Comparison of ENCODE assay signal across 19 cellular contexts in the genomic region with DNA sequence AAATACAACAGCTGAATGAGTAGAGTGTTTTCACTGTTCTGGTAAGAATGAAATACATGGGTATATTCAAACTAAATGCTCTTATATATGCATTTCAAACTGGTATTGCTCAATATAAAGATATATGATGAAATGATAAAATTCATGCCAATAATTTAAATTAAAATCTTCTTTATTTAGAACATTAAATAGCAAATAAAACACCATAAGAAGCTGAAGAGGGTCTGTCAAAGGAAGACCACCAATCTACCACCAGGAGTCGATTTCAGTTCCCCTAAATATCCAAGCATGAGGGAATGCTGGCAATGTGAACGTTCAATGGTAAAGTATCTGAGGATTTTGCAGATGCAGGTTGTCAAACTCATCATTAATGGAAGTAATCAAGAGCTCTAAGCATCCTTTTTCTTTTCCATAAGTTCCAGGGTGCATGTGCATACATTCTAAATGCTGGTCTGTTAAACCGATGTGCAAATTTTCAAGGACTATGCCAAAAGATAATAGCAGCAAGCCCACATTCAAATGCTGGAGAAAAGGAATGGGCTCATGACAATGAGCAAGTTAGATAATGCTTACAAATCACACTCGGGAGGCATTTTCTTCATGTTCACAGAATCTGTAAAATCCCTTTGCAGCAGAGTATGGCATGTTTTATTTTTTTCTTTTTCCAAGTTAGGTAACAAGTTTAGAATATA.
DNase-seq lines count a peak whose midpoint lies in the region; ATAC-seq, FAIRE-seq and TF ChIP-seq lines count a peak whose summit lies in the region.
"Had no signal": no experiment of that assay in that cellular context is flagged by ENCODE, and none has a peak within 500 bp of the region (broad histone marks: within the 10 kb centered on the region; RNA-seq: fewer than 3 reads in every experiment).

No MANE protein-coding gene starts in this region.

- H3K36me3 Mint-ChIP-seq in activated naive CD4-positive, alpha-beta T cell treated with anti-CD3 and anti-CD28 coated beads, Interleukin-2, amount 50 U/mL, for 24 hours = no peaks in the 10 kb centered on the region

- H4K20me1 ChIP-seq in PC-9 (ENCODE audit: insufficient read depth) = no peaks in the 10 kb centered on the region

- H3K4ac ChIP-seq in mesenchymal stem cell (ENCODE audit: low read depth in 1 of 2, low read length in 2 of 2) = no peak overlapping the region

- H3K4me3 Mint-ChIP-seq in activated naive CD4-positive, alpha-beta T cell treated with anti-CD3 and anti-CD28 coated beads, Interleukin-2, amount 50 U/mL, for 24 hours = no peak overlapping the region

- ATAC-seq in GM19328 (IDR thresholded peaks at IDR 0.05; ENCODE audit: unreplicated experiment) = no peak
- ATAC-seq: Right ventricle myocardium inferior had no signal

- CTCF ChIA-PET in PC-9 (lab: Charles Lee) = interaction anchor here (0.7 kb wide), 1 partner anchor 114 kb away, joined by 7 read pairs; no protein-coding TSS in a partner anchor

- POLR2A ChIA-PET in PC-9 (lab: Charles Lee; ENCODE audit: unreplicated experiment) = interaction anchor here (0.7 to 1.1 kb wide), 3 partner anchors 88 to 149 kb away, joined by 3 to 14 read pairs (median 5); no protein-coding TSS in a partner anchor

- H2BK120ac ChIP-seq in mesenchymal stem cell (ENCODE audit: low read depth, low read length) = no peak overlapping the region

- no peak overlapping the region for H2AK5ac ChIP-seq in mesenchymal stem cell (ENCODE audit: low read length, severe bottlenecking)

- H3K23ac ChIP-seq in mesenchymal stem cell (ENCODE audit: low read length in 2 of 2) = no peak overlapping the region

- no peak overlapping the region for H2AFZ ChIP-seq in PC-9
- no peak overlapping the region for H2AFZ ChIP-seq in mesenchymal stem cell (ENCODE audit: low read depth, low read length)

- no TSS peak for BruUV-seq in PC-9 (replicated peaks; lab: Mats Ljungman, UMichigan)

- no peak overlapping the region for H2BK12ac ChIP-seq in mesenchymal stem cell (ENCODE audit: low read length in 2 of 2)

- H2BK5ac ChIP-seq in mesenchymal stem cell (ENCODE audit: low read depth, low read length, poor library complexity, severe bottlenecking) = no peak overlapping the region

- H3K79me2 ChIP-seq in PC-9 (ENCODE audit: low read depth) = no peaks in the 10 kb centered on the region

- no peaks in the 10 kb centered on the region for H3K27me3 ChIP-seq in PC-9 (ENCODE audit: insufficient read depth, low read depth)
- H3K27me3 ChIP-seq in mesenchymal stem cell (ENCODE audit: control insufficient read depth in 1 of 2, insufficient read depth in 1 of 2, low read length in 2 of 2) = no peaks in the 10 kb centered on the region

- H3K4me1 ChIP-seq in PC-9 (replicated peaks; ENCODE audit: insufficient read depth) = peaks cover 88% of the 10 kb centered on the region
- H3K4me1 ChIP-seq in mesenchymal stem cell (ENCODE audit: control insufficient read depth, insufficient read depth, low read depth, low read length) = peaks cover 11% of the 10 kb centered on the region

- H2BK15ac ChIP-seq in mesenchymal stem cell (ENCODE audit: low read depth, poor library complexity, severe bottlenecking) = no peak overlapping the region

- H4K91ac ChIP-seq in mesenchymal stem cell (ENCODE audit: low read length) = no peak overlapping the region

- H3K4me2 ChIP-seq in PC-9 (peak overlapping the region; percentile 68), mesenchymal stem cell (ENCODE audit: low read length, poor library complexity, severe bottlenecking) (no peak overlapping the region)

- H3K36me3 ChIP-seq in PC-9 (ENCODE audit: low read depth) = no peaks in the 10 kb centered on the region
- no peaks in the 10 kb centered on the region for H3K36me3 ChIP-seq in mesenchymal stem cell (ENCODE audit: control insufficient read depth in 1 of 2, insufficient read depth in 2 of 2, low read depth in 1 of 2, low read length in 2 of 2)

- intact Hi-C loops in PC-9 (cut with micrococcal nuclease; ENCODE audit: unreplicated experiment) = loop anchor here (5.0 kb wide), 1 partner anchor 351 kb away; no protein-coding TSS in a partner anchor

- no peak overlapping the region for H3K4me3 ChIP-seq in PC-9
- no peak overlapping the region for H3K4me3 ChIP-seq in mesenchymal stem cell (ENCODE audit: insufficient read depth in 1 of 2, low read depth in 1 of 2, low read length in 2 of 2)
- H3K4me3 ChIP-seq: SK-N-MC had no signal

- no peaks in the 10 kb centered on the region for H3K9me3 Mint-ChIP-seq in activated naive CD4-positive, alpha-beta T cell treated with anti-CD3 and anti-CD28 coated beads, Interleukin-2, amount 50 U/mL, for 24 hours

- no peak for DNase-seq in activated naive CD4-positive, alpha-beta T cell (lab: John Stamatoyannopoulos, UW)
- no peak for DNase-seq in PC-9
- DNase-seq in mesenchymal stem cell = no peak
- DNase-seq in NCI-H1092 (lab: John Stamatoyannopoulos, UW) = no peak
- no peak for DNase-seq in NCI-H146 (lab: John Stamatoyannopoulos, UW)
- DNase-seq: 8988T, DMS79 treated with DMSO at 0.1 percent for 48 hours, KBM-7, NCI-H1048, NCI-H1694, NCI-H2107, NCI-H526, OCI-M1 had no signal

- peak overlapping the region; percentile 83 for H3K27ac ChIP-seq in PC-9
- peak overlapping the region; percentile 78 for H3K27ac ChIP-seq in mesenchymal stem cell (ENCODE audit: low read length, poor library complexity, severe bottlenecking)
- H3K27ac ChIP-seq: SK-N-MC had no signal

- H3K27ac Mint-ChIP-seq in activated naive CD4-positive, alpha-beta T cell treated with anti-CD3 and anti-CD28 coated beads, Interleukin-2, amount 50 U/mL, for 24 hours = peak overlapping the region; percentile 99

- no peak for TF ChIP-seq CTCF in PC-9 (conservative IDR thresholded peaks at IDR 0.05)

- H3F3A ChIP-seq in PC-9 (ENCODE audit: insufficient read depth, low read depth) = peaks cover 36% of the 10 kb centered on the region

- 100% methylated on average over 4 of the region's 4 CpGs for WGBS in mesenchymal stem cell

- H3K9ac ChIP-seq in mesenchymal stem cell (ENCODE audit: low read length) = peak overlapping the region; percentile 74

- peak; percentile 10 for FAIRE-seq in colon (lab: Jason Lieb, UNC)
- FAIRE-seq: G401.6 had no signal

- H3K79me1 ChIP-seq in mesenchymal stem cell (replicated peaks; ENCODE audit: low read length, poor library complexity, severe bottlenecking) = no peaks in the 10 kb centered on the region

- H3K4me1 Mint-ChIP-seq in activated naive CD4-positive, alpha-beta T cell treated with anti-CD3 and anti-CD28 coated beads, Interleukin-2, amount 50 U/mL, for 24 hours = peaks cover 84% of the 10 kb centered on the region

- H3K18ac ChIP-seq in mesenchymal stem cell (ENCODE audit: low read depth in 1 of 2, low read length in 2 of 2) = no peak overlapping the region

- no peaks in the 10 kb centered on the region for H3K9me3 ChIP-seq in PC-9 (ENCODE audit: insufficient read depth, low read depth)
- H3K9me3 ChIP-seq in mesenchymal stem cell (ENCODE audit: control insufficient read depth, low read length) = no peaks in the 10 kb centered on the region

- no peaks in the 10 kb centered on the region for H3K9me2 ChIP-seq in PC-9 (ENCODE audit: insufficient read depth)

- no peak overlapping the region for H4K8ac ChIP-seq in mesenchymal stem cell (ENCODE audit: low read length)

- H3K27me3 Mint-ChIP-seq in activated naive CD4-positive, alpha-beta T cell treated with anti-CD3 and anti-CD28 coated beads, Interleukin-2, amount 50 U/mL, for 24 hours = no peaks in the 10 kb centered on the region

- no peak overlapping the region for H3K14ac ChIP-seq in mesenchymal stem cell (ENCODE audit: low read length in 2 of 2)
